Comparison of ENCODE assay signal across 16 cellular contexts in the genomic region with DNA sequence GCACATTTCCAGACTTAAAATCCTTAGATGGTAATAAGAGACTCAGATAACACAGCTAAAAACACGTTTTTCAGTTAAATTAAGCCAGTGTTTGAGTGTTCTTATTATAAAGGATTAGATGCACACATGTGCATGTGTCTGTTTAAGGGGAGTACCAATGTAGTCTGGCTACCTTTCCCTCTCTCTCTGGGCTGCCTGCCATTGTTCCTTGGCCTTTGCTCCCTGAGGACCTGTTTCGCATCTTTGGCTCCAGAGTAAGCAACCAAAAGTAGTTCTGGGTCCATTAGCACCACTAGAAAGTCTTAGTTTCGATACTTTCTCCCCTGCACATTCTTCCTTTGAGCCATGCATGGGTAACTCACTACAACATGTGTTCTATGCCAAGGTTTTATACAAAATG.
"Had no signal": no experiment of that assay in that cellular context is flagged by ENCODE, and none has a peak within 500 bp of the region (broad histone marks: within the 10 kb centered on the region; RNA-seq: fewer than 3 reads in every experiment).

No MANE protein-coding gene starts in this region.

- H3K4me2 ChIP-seq: smooth muscle cell had no signal

- H3K27ac ChIP-seq: coronary artery, heart left ventricle, thyroid gland, upper lobe of left lung, uterus had no signal

- H3K27me3 ChIP-seq: heart left ventricle, thyroid gland, upper lobe of left lung, uterus had no signal

- H3K9me3 ChIP-seq: heart left ventricle, thyroid gland, upper lobe of left lung, uterus had no signal

- FAIRE-seq: endometrium, frontal cortex had no signal

- DNase-seq: effector CD8-positive, alpha-beta T cell; heart left ventricle; hippocampal formation; kidney glomerular epithelial cell; mammary epithelial cell; naive thymus-derived CD8-positive, alpha-beta T cell; right cardiac atrium; stimulated activated CD4-positive, alpha-beta T cell treated with anti-CD3 and anti-CD28 coated beads, Interleukin-2, amount 100 ng/mL, for 48 hours; stimulated activated naive CD4-positive, alpha-beta T cell treated with Interleukin-2 at 50 U/mL for 16 hours; thyroid gland; upper lobe of left lung; uterus had no signal

- ATAC-seq: naive thymus-derived CD8-positive, alpha-beta T cell; right cardiac atrium had no signal

- H3K4me1 ChIP-seq: thyroid gland, upper lobe of left lung, uterus had no signal

- H3K36me3 ChIP-seq: thyroid gland, upper lobe of left lung, uterus had no signal

- H3K4me3 ChIP-seq: coronary artery, heart left ventricle, smooth muscle cell, thyroid gland, upper lobe of left lung, uterus had no signal
